In genomic region chr5:116571568-116572321, GRCh38 we compare ENCODE assay signal across 9 cellular contexts. TPM values are rescaled to one million over a fixed set of nuclear protein-coding genes. Genes with fewer than 3 reads are reported as not detected.
DNase-seq lines count a peak whose midpoint lies in the region; ATAC-seq, FAIRE-seq and TF ChIP-seq lines count a peak whose summit lies in the region.
"Had no signal": no experiment of that assay in that cellular context is flagged by ENCODE, and none has a peak within 500 bp of the region (broad histone marks: within the 10 kb centered on the region; RNA-seq: fewer than 3 reads in every experiment).

No MANE protein-coding gene starts in this region.

- in situ Hi-C loops in HAP-1 (cut with MboI; ENCODE audit: low sequenced_read_pairs) = loop anchor here (10.0 kb wide), 1 partner anchor 373 kb away; no protein-coding TSS in a partner anchor

- H3K9me3 ChIP-seq in HAP-1 (no peaks in the 10 kb centered on the region), astrocyte (ENCODE audit: insufficient read depth, low read depth, low read length) (no peaks in the 10 kb centered on the region), skeletal muscle tissue (ENCODE audit: control insufficient read depth in 3 of 3, low read length in 3 of 3) (no peaks in the 10 kb centered on the region)

- H3K27me3 Mint-ChIP-seq in astrocyte (ENCODE audit: low read depth, unreplicated experiment) = no peaks in the 10 kb centered on the region
- peaks cover 75% of the 10 kb centered on the region for H3K27me3 Mint-ChIP-seq in activated CD4-positive, alpha-beta memory T cell treated with anti-CD3 and anti-CD28 coated beads, Interleukin-2, amount 10 ng/mL, durations not matched to agents 7 days and 5 days

- no peaks in the 10 kb centered on the region for H3K9me3 Mint-ChIP-seq in astrocyte (ENCODE audit: unreplicated experiment)
- no peaks in the 10 kb centered on the region for H3K9me3 Mint-ChIP-seq in activated CD4-positive, alpha-beta memory T cell treated with anti-CD3 and anti-CD28 coated beads, Interleukin-2, amount 10 ng/mL, durations not matched to agents 7 days and 5 days

- H3K9ac ChIP-seq in astrocyte (ENCODE audit: low read length) (peak overlapping the region; percentile 12), skeletal muscle tissue (ENCODE audit: low read depth in 1 of 3, low read length in 3 of 3) (peak overlapping the region; percentile 47 to 82 (median 76))

- peak overlapping the region; percentile 95 for H3K4me3 Mint-ChIP-seq in astrocyte (ENCODE audit: unreplicated experiment)
- H3K4me3 Mint-ChIP-seq in activated CD4-positive, alpha-beta memory T cell treated with anti-CD3 and anti-CD28 coated beads, Interleukin-2, amount 10 ng/mL, durations not matched to agents 7 days and 5 days = no peak overlapping the region

- peak overlapping the region; percentile 87 for H3K4me2 ChIP-seq in astrocyte (ENCODE audit: low read length)

- no peaks in the 10 kb centered on the region for H3K79me2 ChIP-seq in astrocyte (ENCODE audit: insufficient read depth, low read length)

- peak overlapping the region; percentile 79 for H3K4me3 ChIP-seq in HAP-1
- H3K4me3 ChIP-seq in astrocyte (ENCODE audit: insufficient read depth, low read depth, low read length) = peak overlapping the region; percentile 64
- peak overlapping the region; percentile 81 to 86 (median 84) for H3K4me3 ChIP-seq in skeletal muscle tissue (ENCODE audit: low read length in 3 of 3)

- CTCF ChIA-PET in activated CD4-positive, alpha-beta memory T cell treated with anti-CD3 and anti-CD28 coated beads, Interleukin-2, amount 10 ng/mL, durations not matched to agents 7 days and 5 days (lab: Charles Lee) = no interaction called here

- H3K27ac Mint-ChIP-seq in astrocyte (ENCODE audit: unreplicated experiment) = peak overlapping the region; percentile 77
- no peak overlapping the region for H3K27ac Mint-ChIP-seq in activated CD4-positive, alpha-beta memory T cell treated with anti-CD3 and anti-CD28 coated beads, Interleukin-2, amount 10 ng/mL, durations not matched to agents 7 days and 5 days

- H3K4me1 ChIP-seq in HAP-1 = peaks cover 25% of the 10 kb centered on the region
- H3K4me1 ChIP-seq in astrocyte (ENCODE audit: insufficient read depth, low read length) = peaks cover 27% of the 10 kb centered on the region
- H3K4me1 ChIP-seq in skeletal muscle tissue (ENCODE audit: control insufficient read depth in 3 of 3, insufficient read depth in 3 of 3, low read length in 3 of 3) = peaks cover 31 to 40% (median 33%) of the 10 kb centered on the region in 3 donors

- no peak overlapping the region for H3K27ac ChIP-seq in astrocyte (ENCODE audit: low read depth, low read length)
- H3K27ac ChIP-seq in skeletal muscle tissue (ENCODE audit: low read depth, low read length) = peak overlapping the region; percentile 75

- H3K36me3 ChIP-seq in HAP-1 (replicated peaks) = no peaks in the 10 kb centered on the region; the same call in 1 of the 2 replicates
- no peaks in the 10 kb centered on the region for H3K36me3 ChIP-seq in astrocyte (ENCODE audit: insufficient read depth, low read length)
- H3K36me3 ChIP-seq in skeletal muscle tissue (ENCODE audit: control insufficient read depth in 3 of 3, insufficient read depth in 3 of 3, low read length in 3 of 3) = no peaks in the 10 kb centered on the region

- no peaks in the 10 kb centered on the region for H4K20me1 ChIP-seq in astrocyte (ENCODE audit: insufficient read depth, low read length)

- peaks cover 6% of the 10 kb centered on the region for H3K4me1 Mint-ChIP-seq in astrocyte (ENCODE audit: low read depth, unreplicated experiment)
- H3K4me1 Mint-ChIP-seq in activated CD4-positive, alpha-beta memory T cell treated with anti-CD3 and anti-CD28 coated beads, Interleukin-2, amount 10 ng/mL, durations not matched to agents 7 days and 5 days = peaks cover 20% of the 10 kb centered on the region

- TF ChIP-seq CTCF in astrocyte (IDR thresholded peaks at IDR 0.05; ENCODE audit: insufficient read depth, low read depth, low read length) = no peak

- H3K27me3 ChIP-seq in HAP-1 (ENCODE audit: low read depth) (no peaks in the 10 kb centered on the region), astrocyte (ENCODE audit: insufficient read depth, low read length) (peaks cover 48% of the 10 kb centered on the region), skeletal muscle tissue (ENCODE audit: control insufficient read depth in 3 of 3, insufficient read depth in 3 of 3, low read length in 3 of 3) (peaks cover 10 to 72% (median 31%) of the 10 kb centered on the region in 3 donors)

- no peaks in the 10 kb centered on the region for H3K36me3 Mint-ChIP-seq in astrocyte (ENCODE audit: low read depth, unreplicated experiment)
- H3K36me3 Mint-ChIP-seq in activated CD4-positive, alpha-beta memory T cell treated with anti-CD3 and anti-CD28 coated beads, Interleukin-2, amount 10 ng/mL, durations not matched to agents 7 days and 5 days (ENCODE audit: low read depth) = no peaks in the 10 kb centered on the region

- DNase-seq in HAP-1 (ENCODE audit: low spot score in 2 of 2) = peak; percentile 44 to 52
- no peak for DNase-seq in astrocyte (ENCODE audit: low read depth)
- DNase-seq in islet precursor cell = peak; percentile 71
- no peak for DNase-seq in Kasumi-1 (lab: John Stamatoyannopoulos, UW)
- no peak for DNase-seq in activated CD4-positive, alpha-beta memory T cell treated with anti-CD3 and anti-CD28 coated beads, Interleukin-2, amount 10 ng/mL, durations not matched to agents 7 days and 5 days
- no peak for DNase-seq in activated naive CD4-positive, alpha-beta T cell treated with anti-CD3 and anti-CD28 coated beads, Interleukin-2, amount 50 U/mL, for 16 hours
- DNase-seq: stimulated activated CD8-positive, alpha-beta memory T cell treated with anti-CD3 and anti-CD28 coated beads, Interleukin-4, amount 100 ng/mL, for 48 hours had no signal

- POLR2A ChIA-PET in activated CD4-positive, alpha-beta memory T cell treated with anti-CD3 and anti-CD28 coated beads, Interleukin-2, amount 10 ng/mL, durations not matched to agents 7 days and 5 days (lab: Charles Lee) = no interaction called here

- no peak for FAIRE-seq in astrocyte (lab: Jason Lieb, UNC)

- ATAC-seq in GM21390 (IDR thresholded peaks at IDR 0.05; ENCODE audit: unreplicated experiment) = no peak

- H2AFZ ChIP-seq in astrocyte (ENCODE audit: low read depth, low read length) = peak overlapping the region; percentile 20

RNA-seq across cellular contexts. Expression of gene SEMA6A, which starts 2.9 kb away (rescaled TPM):
- 21.3 and 34.2 TPM in 2 replicates for total RNA-seq in astrocyte
- total RNA-seq in skeletal muscle tissue = 43.8 TPM
- total RNA-seq in activated CD4-positive, alpha-beta memory T cell treated with anti-CD3 and anti-CD28 coated beads, Interleukin-2, amount 10 ng/mL, durations not matched to agents 7 days and 5 days = under 1 TPM in 1 of 2 experiments, not detected in 1; 0.13 TPM

Comparison
In these comparisons a context has a peak if more than half of its experiments do, and no peak if none do; other contexts are left out.
1. DNase-seq: peak in HAP-1 (2 of 2) and islet precursor cell (single experiment); none in astrocyte (single experiment), Kasumi-1 (0 of 2), activated CD4-positive, alpha-beta memory T cell treated with anti-CD3 and anti-CD28 coated beads, Interleukin-2, amount 10 ng/mL, durations not matched to agents 7 days and 5 days (single experiment) and activated naive CD4-positive, alpha-beta T cell treated with anti-CD3 and anti-CD28 coated beads, Interleukin-2, amount 50 U/mL, for 16 hours (single experiment).
2. RNA of gene SEMA6A, which starts 2.9 kb away (total RNA-seq): 43.8 TPM in skeletal muscle tissue (single experiment) and 21.3 to 34.2 TPM in astrocyte; 0.13 TPM in activated CD4-positive, alpha-beta memory T cell treated with anti-CD3 and anti-CD28 coated beads, Interleukin-2, amount 10 ng/mL, durations not matched to agents 7 days and 5 days; every median in the first group is over 10 times any median in the second.
3. Peak in every context shown above with its lines, with median percentiles within 50 percentile points of each other: H3K4me3 ChIP-seq.